In genomic region chr3:86782860-86783259, GRCh38 we compare ENCODE assay signal across 21 cellular contexts.
DNase-seq lines count a peak whose midpoint lies in the region; ATAC-seq and TF ChIP-seq lines count a peak whose summit lies in the region.
"Had no signal": no experiment of that assay in that cellular context is flagged by ENCODE, and none has a peak within 500 bp of the region (broad histone marks: within the 10 kb centered on the region; RNA-seq: fewer than 3 reads in every experiment).

No MANE protein-coding gene starts in this region.

- H3K36me3 ChIP-seq in breast epithelium (no peaks in the 10 kb centered on the region), adipocyte (ENCODE audit: control insufficient read depth, insufficient read depth, low read length, severe bottlenecking) (no peaks in the 10 kb centered on the region), neural cell (ENCODE audit: insufficient read depth, low read length) (no peaks in the 10 kb centered on the region), thyroid gland (no peaks in the 10 kb centered on the region)
- H3K36me3 ChIP-seq: BE2C had no signal

- peak; percentile 60 for TF ChIP-seq EP300 in neural cell (conservative IDR thresholded peaks at IDR 0.05; ENCODE audit: poor library complexity, severe bottlenecking)

- DNase-seq in MCF 10A (ENCODE audit: unreplicated experiment) (no peak), breast epithelium (ENCODE audit: low spot score in 2 of 2) (no peak), adipocyte (ENCODE audit: low read depth) (no peak), thyroid gland (no peak), natural killer cell (no peak), superior temporal gyrus (ENCODE audit: extremely low spot score) (no peak)
- no peak for DNase-seq in stimulated activated CD4-positive, alpha-beta T cell treated with anti-CD3 and anti-CD28 coated beads, Interleukin-12 subunit alpha, Interleukin-12 subunit beta, amount 100 ng/mL, for 4 hours
- DNase-seq: 8988T; BE2C; C1 segment of cervical spinal cord; Caco-2; CD4-positive, CD25-positive, alpha-beta regulatory T cell; DMS153; DMS79; GDM1; GOT3; H7; HFFc6 had no signal

- H3K4me1 ChIP-seq in breast epithelium (no peaks in the 10 kb centered on the region), adipocyte (ENCODE audit: control insufficient read depth, insufficient read depth, low read length) (peaks cover 26% of the 10 kb centered on the region), thyroid gland (no peaks in the 10 kb centered on the region)
- H3K4me1 ChIP-seq: BE2C, Caco-2 had no signal

- peak overlapping the region; percentile 2 for H3K27ac Mint-ChIP-seq in MCF 10A (ENCODE audit: low read depth, unreplicated experiment)
- no peak overlapping the region for H3K27ac Mint-ChIP-seq in natural killer cell
- H3K27ac Mint-ChIP-seq: CD4-positive, CD25-positive, alpha-beta regulatory T cell; HFFc6 had no signal

- TF ChIP-seq CTCF in MCF 10A (IDR thresholded peaks at IDR 0.05; ENCODE audit: unreplicated experiment) (no peak), breast epithelium (IDR thresholded peaks at IDR 0.05) (no peak), neural cell (IDR thresholded peaks at IDR 0.05; ENCODE audit: poor library complexity, severe bottlenecking) (no peak), thyroid gland (IDR thresholded peaks at IDR 0.05) (no peak), natural killer cell (IDR thresholded peaks at IDR 0.05) (no peak)

- no peak overlapping the region for H3K4me3 ChIP-seq in breast epithelium
- peak overlapping the region; percentile 7 for H3K4me3 ChIP-seq in adipocyte (ENCODE audit: low read length)
- no peak overlapping the region for H3K4me3 ChIP-seq in neural cell (ENCODE audit: low read length)
- no peak overlapping the region for H3K4me3 ChIP-seq in thyroid gland (replicated peaks in 1 of 3)

- H3K4me1 Mint-ChIP-seq in MCF 10A (ENCODE audit: insufficient read depth, unreplicated experiment) (peaks cover 6% of the 10 kb centered on the region), natural killer cell (no peaks in the 10 kb centered on the region)
- H3K4me1 Mint-ChIP-seq: CD4-positive, CD25-positive, alpha-beta regulatory T cell had no signal

- no peaks in the 10 kb centered on the region for H3K9me3 ChIP-seq in breast epithelium
- no peaks in the 10 kb centered on the region for H3K9me3 ChIP-seq in adipocyte (ENCODE audit: control insufficient read depth, low read length)
- no peaks in the 10 kb centered on the region for H3K9me3 ChIP-seq in neural cell (ENCODE audit: low read length)
- H3K9me3 ChIP-seq in thyroid gland: no peaks in the 10 kb centered on the region
- H3K9me3 ChIP-seq: BE2C, Caco-2 had no signal

- H3K9me3 Mint-ChIP-seq in MCF 10A (ENCODE audit: unreplicated experiment): no peaks in the 10 kb centered on the region
- H3K9me3 Mint-ChIP-seq in natural killer cell: peaks cover 2 to 7% of the 10 kb centered on the region in 2 donors
- H3K9me3 Mint-ChIP-seq: HFFc6 had no signal

- intact Hi-C loops in MCF 10A (cut with micrococcal nuclease): no loop called here
- intact Hi-C loops in breast epithelium (cut with DNase I; ENCODE audit: low total_unique reads): loop anchor here (10.0 kb wide), 1 partner anchor 1022 kb away; no protein-coding TSS in a partner anchor
- intact Hi-C loops in thyroid gland (cut with DNase I): no loop called here
- intact Hi-C loops in natural killer cell (cut with micrococcal nuclease): no loop called here

- BruUV-seq in MCF 10A (replicated peaks; lab: Mats Ljungman, UMichigan): no TSS peak

- H3K27me3 Mint-ChIP-seq in MCF 10A (ENCODE audit: insufficient read depth, unreplicated experiment) (no peaks in the 10 kb centered on the region), natural killer cell (ENCODE audit: low read depth in 2 of 2) (no peaks in the 10 kb centered on the region)
- H3K27me3 Mint-ChIP-seq: CD4-positive, CD25-positive, alpha-beta regulatory T cell had no signal

- TF ChIP-seq POLR2A in breast epithelium (IDR thresholded peaks at IDR 0.05) (no peak), thyroid gland (IDR thresholded peaks at IDR 0.05) (no peak)

- no peak overlapping the region for H3K4me3 Mint-ChIP-seq in MCF 10A (ENCODE audit: unreplicated experiment)
- no peak overlapping the region for H3K4me3 Mint-ChIP-seq in natural killer cell
- H3K4me3 Mint-ChIP-seq: CD4-positive, CD25-positive, alpha-beta regulatory T cell; HFFc6 had no signal

- no peaks in the 10 kb centered on the region for H3K9me2 ChIP-seq in neural cell (ENCODE audit: insufficient read depth, low read length)

- H3K36me3 Mint-ChIP-seq in MCF 10A (ENCODE audit: insufficient read depth, unreplicated experiment): no peaks in the 10 kb centered on the region
- H3K36me3 Mint-ChIP-seq in natural killer cell: no peaks in the 10 kb centered on the region
- H3K36me3 Mint-ChIP-seq: CD4-positive, CD25-positive, alpha-beta regulatory T cell had no signal

- H3F3A ChIP-seq in neural cell (ENCODE audit: insufficient read depth, low read length, poor library complexity, severe bottlenecking): no peaks in the 10 kb centered on the region

- no peak for TF ChIP-seq RAD21 in neural cell (conservative IDR thresholded peaks at IDR 0.05)

- H3K27ac ChIP-seq in breast epithelium (no peak overlapping the region), neural cell (ENCODE audit: low read length) (no peak overlapping the region), thyroid gland (no peak overlapping the region)
- H3K27ac ChIP-seq: HL-60 had no signal

- H3K4me2 ChIP-seq in neural cell (ENCODE audit: low read length): no peak overlapping the region

- CTCF ChIA-PET in MCF 10A (lab: Yijun Ruan, JAX): interaction anchor here (1.2 to 2.6 kb wide), 3 partner anchors 168 to 300 kb away, joined by 3 to 21 read pairs (median 7); no protein-coding TSS in a partner anchor

- no peaks in the 10 kb centered on the region for H4K20me1 ChIP-seq in neural cell (ENCODE audit: insufficient read depth)

- ATAC-seq in natural killer cell: no peak
- ATAC-seq: HCT116 had no signal

- POLR2A ChIA-PET in MCF 10A (lab: Yijun Ruan, JAX): interaction anchor here (1.3 kb wide), 1 partner anchor 299 kb away, joined by 3 read pairs; no protein-coding TSS in a partner anchor

- H3K9ac ChIP-seq in adipocyte (ENCODE audit: low read length) (peak overlapping the region; percentile 71), neural cell (ENCODE audit: low read length) (no peak overlapping the region)

- WGBS in thyroid gland, 2 donors: 57 to 82% methylated on average over 4 of the region's 4 CpGs

- H2AFZ ChIP-seq in neural cell (ENCODE audit: low read depth, low read length): no peak overlapping the region

- H3K27me3 ChIP-seq in breast epithelium: no peaks in the 10 kb centered on the region
- no peaks in the 10 kb centered on the region for H3K27me3 ChIP-seq in adipocyte (replicated peaks; ENCODE audit: control insufficient read depth, insufficient read depth, low read length)
- no peaks in the 10 kb centered on the region for H3K27me3 ChIP-seq in neural cell (ENCODE audit: insufficient read depth, low read depth, low read length)
- H3K27me3 ChIP-seq in thyroid gland: no peaks in the 10 kb centered on the region

- H3K79me2 ChIP-seq in neural cell (replicated peaks; ENCODE audit: insufficient read depth, low read length): no peaks in the 10 kb centered on the region

TF ChIP-seq in neural cell, 6 proteins besides CTCF, POLR2A, EP300 and RAD21:
- no peak for TF ChIP-seq TAF1 (IDR thresholded peaks at IDR 0.05; ENCODE audit: low read depth)
- TF ChIP-seq SMC3 (conservative IDR thresholded peaks at IDR 0.05; ENCODE audit: poor library complexity): no peak
- TF ChIP-seq POLR2AphosphoS5 (IDR thresholded peaks at IDR 0.05): peak; percentile 42
- TF ChIP-seq, protein P1, sequence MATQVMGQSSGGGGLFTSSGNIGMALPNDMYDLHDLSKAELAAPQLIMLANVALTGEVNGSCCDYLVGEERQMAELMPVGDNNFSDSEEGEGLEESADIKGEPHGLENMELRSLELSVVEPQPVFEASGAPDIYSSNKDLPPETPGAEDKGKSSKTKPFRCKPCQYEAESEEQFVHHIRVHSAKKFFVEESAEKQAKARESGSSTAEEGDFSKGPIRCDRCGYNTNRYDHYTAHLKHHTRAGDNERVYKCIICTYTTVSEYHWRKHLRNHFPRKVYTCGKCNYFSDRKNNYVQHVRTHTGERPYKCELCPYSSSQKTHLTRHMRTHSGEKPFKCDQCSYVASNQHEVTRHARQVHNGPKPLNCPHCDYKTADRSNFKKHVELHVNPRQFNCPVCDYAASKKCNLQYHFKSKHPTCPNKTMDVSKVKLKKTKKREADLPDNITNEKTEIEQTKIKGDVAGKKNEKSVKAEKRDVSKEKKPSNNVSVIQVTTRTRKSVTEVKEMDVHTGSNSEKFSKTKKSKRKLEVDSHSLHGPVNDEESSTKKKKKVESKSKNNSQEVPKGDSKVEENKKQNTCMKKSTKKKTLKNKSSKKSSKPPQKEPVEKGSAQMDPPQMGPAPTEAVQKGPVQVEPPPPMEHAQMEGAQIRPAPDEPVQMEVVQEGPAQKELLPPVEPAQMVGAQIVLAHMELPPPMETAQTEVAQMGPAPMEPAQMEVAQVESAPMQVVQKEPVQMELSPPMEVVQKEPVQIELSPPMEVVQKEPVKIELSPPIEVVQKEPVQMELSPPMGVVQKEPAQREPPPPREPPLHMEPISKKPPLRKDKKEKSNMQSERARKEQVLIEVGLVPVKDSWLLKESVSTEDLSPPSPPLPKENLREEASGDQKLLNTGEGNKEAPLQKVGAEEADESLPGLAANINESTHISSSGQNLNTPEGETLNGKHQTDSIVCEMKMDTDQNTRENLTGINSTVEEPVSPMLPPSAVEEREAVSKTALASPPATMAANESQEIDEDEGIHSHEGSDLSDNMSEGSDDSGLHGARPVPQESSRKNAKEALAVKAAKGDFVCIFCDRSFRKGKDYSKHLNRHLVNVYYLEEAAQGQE (IDR thresholded peaks at IDR 0.05; ENCODE audit: borderline replicate concordance): no peak
